12 cellular contexts compared by ENCODE assay signal in genomic region chr3:120855665-120856437, GRCh38. TPM values are rescaled to one million over a fixed set of nuclear protein-coding genes. Genes with fewer than 3 reads are reported as not detected.
A peak's percentile ranks its signal among the peaks of the same experiment; 100 is the strongest.
DNase-seq lines count a peak whose midpoint lies in the region; ATAC-seq and TF ChIP-seq lines count a peak whose summit lies in the region.
"Had no signal": no experiment of that assay in that cellular context is flagged by ENCODE, and none has a peak within 500 bp of the region (broad histone marks: within the 10 kb centered on the region; RNA-seq: fewer than 3 reads in every experiment).

No MANE protein-coding gene starts in this region.

- no peaks in the 10 kb centered on the region for H3K9me3 Mint-ChIP-seq in nephron progenitor cell
- H3K9me3 Mint-ChIP-seq: activated T-helper 2 cell treated with anti-CD3 and anti-CD28 coated beads, Interferon-gamma antibody, Interleukin-2, Interleukin-4, amounts not matched to agents 10 μg/mL and 5 μg/mL and 100 μg/mL, durations not matched to agents 14 hours and 24 hours and 36 hours had no signal

- peak overlapping the region; percentile 39 for H3K27ac Mint-ChIP-seq in nephron progenitor cell
- H3K27ac Mint-ChIP-seq: activated T-helper 2 cell treated with anti-CD3 and anti-CD28 coated beads, Interferon-gamma antibody, Interleukin-2, Interleukin-4, amounts not matched to agents 10 μg/mL and 5 μg/mL and 100 μg/mL, durations not matched to agents 14 hours and 24 hours and 36 hours had no signal

- DNase-seq in BJ (ENCODE audit: low read depth), result peak; percentile 6
- DNase-seq in NCI-H2029 treated with DMSO at 0.1 percent for 48 hours (lab: John Stamatoyannopoulos, UW), result peak; percentile 65
- DNase-seq in dorsolateral prefrontal cortex, result peak; percentile 36 to 91 (median 82)
- peak; percentile 18 for DNase-seq in nephron progenitor cell
- no peak for DNase-seq in NCI-H2196 treated with DMSO at 0.1 percent for 48 hours (lab: John Stamatoyannopoulos, UW; ENCODE audit: unreplicated experiment)
- DNase-seq in SW 1271 (lab: John Stamatoyannopoulos, UW), result no peak

- peaks cover 6% of the 10 kb centered on the region for H3K27me3 Mint-ChIP-seq in nephron progenitor cell (ENCODE audit: low read depth, poor library complexity)

- H3K4me3 ChIP-seq in BJ (ENCODE audit: low read depth, low read length) (no peak overlapping the region), dorsolateral prefrontal cortex (no peak overlapping the region)
- H3K4me3 ChIP-seq: SK-N-MC, skin epidermis, upper lobe of left lung had no signal

- peak overlapping the region in 47 of 59 donors; percentile 3 to 85 (median 66) for H3K27ac ChIP-seq in dorsolateral prefrontal cortex
- H3K27ac ChIP-seq: SK-N-MC, skin epidermis, upper lobe of left lung had no signal

- no peak overlapping the region for H3K4me3 Mint-ChIP-seq in nephron progenitor cell

- no peaks in the 10 kb centered on the region for H3K36me3 ChIP-seq in BJ (ENCODE audit: control insufficient read depth, insufficient read depth, low read length)
- H3K36me3 ChIP-seq: upper lobe of left lung had no signal

- POLR2A ChIA-PET in BJ (lab: Charles Lee), result no interaction called here

- no peaks in the 10 kb centered on the region for H3K36me3 Mint-ChIP-seq in nephron progenitor cell (ENCODE audit: low read depth)

- ATAC-seq in HG02970 (IDR thresholded peaks at IDR 0.05; ENCODE audit: low FRiP score, unreplicated experiment), result no peak
- ATAC-seq in HG03457 (IDR thresholded peaks at IDR 0.05; ENCODE audit: unreplicated experiment), result no peak

- H3K4me1 Mint-ChIP-seq in nephron progenitor cell, result peaks cover 43% of the 10 kb centered on the region

- CTCF ChIA-PET in BJ (lab: Yijun Ruan, JAX), result interaction anchor here (1.2 kb wide), 1 partner anchor 10 kb away, joined by 3 read pairs; no protein-coding TSS in a partner anchor

- intact Hi-C loops in dorsolateral prefrontal cortex (cut with DNase I), result no loop called here

- TF ChIP-seq CTCF in BJ (IDR thresholded peaks at IDR 0.05; ENCODE audit: insufficient read depth, low read depth, low read length) (no peak), dorsolateral prefrontal cortex (IDR thresholded peaks at IDR 0.05 in 54 of 56, conservative IDR thresholded peaks at IDR 0.05 in 2 of 56; ENCODE audit: low read depth in 1 of 56, partially characterized antibody in 56 of 56) (no peak), nephron progenitor cell (IDR thresholded peaks at IDR 0.05) (no peak)

- H3K27me3 ChIP-seq in BJ (ENCODE audit: control insufficient read depth, insufficient read depth, low read length) (no peaks in the 10 kb centered on the region), dorsolateral prefrontal cortex (no peaks in the 10 kb centered on the region)
- H3K27me3 ChIP-seq: upper lobe of left lung had no signal

RNA-seq across cellular contexts. Expression of gene STXBP5L, which starts 52.2 kb away (rescaled TPM):
- not detected in 2 replicates for polyA plus RNA-seq in BJ (2011; rRNA removed)
- polyA minus RNA-seq in BJ (2011; rRNA and poly(A)+ RNA removed), result not detected in 2 replicates
- 100 to 1,000 TPM in 104 of 120 experiments, 10 to 100 TPM in 16; 39.1 to 189 (median 129) TPM for total RNA-seq in dorsolateral prefrontal cortex
- total RNA-seq: activated T-helper 2 cell treated with anti-CD3 and anti-CD28 coated beads, Interferon-gamma antibody, Interleukin-2, Interleukin-4, amounts not matched to agents 10 μg/mL and 5 μg/mL and 100 μg/mL, durations not matched to agents 14 hours and 24 hours and 36 hours had no signal

Comparison
In these comparisons a context has a peak if more than half of its experiments do, and no peak if none do; other contexts are left out.
1. DNase-seq: peak in BJ (single experiment), NCI-H2029 treated with DMSO at 0.1 percent for 48 hours (single experiment), dorsolateral prefrontal cortex (10 of 10) and nephron progenitor cell (single experiment); none in NCI-H2196 treated with DMSO at 0.1 percent for 48 hours (single experiment) and SW 1271 (0 of 2).